ENCODE assay signal across 9 cellular contexts in genomic region chr12:71710276-71711125, GRCh38. TPM values are rescaled to one million over a fixed set of nuclear protein-coding genes. Genes with fewer than 3 reads are reported as not detected.
DNase-seq lines count a peak whose midpoint lies in the region; ATAC-seq and TF ChIP-seq lines count a peak whose summit lies in the region.
"Had no signal": no experiment of that assay in that cellular context is flagged by ENCODE, and none has a peak within 500 bp of the region (broad histone marks: within the 10 kb centered on the region; RNA-seq: fewer than 3 reads in every experiment).

No MANE protein-coding gene starts in this region.

- H3K4me1 ChIP-seq in Caco-2 (peaks cover 12% of the 10 kb centered on the region), left lung (no peaks in the 10 kb centered on the region), suprapubic skin (no peaks in the 10 kb centered on the region)

- DNase-seq in Caco-2 (peak; percentile 47 to 53), HT1080 (ENCODE audit: low read depth) (peak; percentile 97), brain microvascular endothelial cell (peak; percentile 89), left lung (no peak), nucleus accumbens (lab: John Stamatoyannopoulos, UW) (no peak), suprapubic skin (ENCODE audit: low spot score in 2 of 2) (no peak)
- DNase-seq in activated CD8-positive, alpha-beta memory T cell treated with anti-CD3 and anti-CD28 coated beads for 24 hours = no peak
- DNase-seq: activated CD4-positive, alpha-beta T cell treated with anti-CD3 and anti-CD28 coated beads, Interleukin-2, amount 50 U/mL, for 1 hour had no signal

- in situ Hi-C loops in brain microvascular endothelial cell (cut with HindIII; ENCODE audit: low pct_ligation_motif_present, low sequenced_read_pairs) = no loop called here

- H3K9me3 Mint-ChIP-seq in Caco-2 (ENCODE audit: unreplicated experiment) = peaks cover 25% of the 10 kb centered on the region

- H3K27ac ChIP-seq in brain microvascular endothelial cell = peak overlapping the region; percentile 69
- no peak overlapping the region for H3K27ac ChIP-seq in left lung
- H3K27ac ChIP-seq in suprapubic skin = no peak overlapping the region

- H3K36me3 ChIP-seq in Caco-2 (ENCODE audit: control insufficient read depth, insufficient read depth, low read length) (no peaks in the 10 kb centered on the region), brain microvascular endothelial cell (replicated peaks) (no peaks in the 10 kb centered on the region), left lung (no peaks in the 10 kb centered on the region), suprapubic skin (no peaks in the 10 kb centered on the region)

- BruUV-seq in Caco-2 (replicated peaks; lab: Mats Ljungman, UMichigan) = no TSS peak

- TF ChIP-seq CTCF in Caco-2 (IDR thresholded peaks at IDR 0.05; ENCODE audit: insufficient read depth in 1 of 2, low read depth in 1 of 2, low read length in 1 of 2, severe bottlenecking in 1 of 2, unreplicated experiment in 1 of 2) (no peak), brain microvascular endothelial cell (IDR thresholded peaks at IDR 0.05; ENCODE audit: low read depth, low read length, missing control alignments) (no peak), left lung (IDR thresholded peaks at IDR 0.05) (no peak), suprapubic skin (IDR thresholded peaks at IDR 0.05) (no peak)

- peak overlapping the region; percentile 46 for H3K27ac Mint-ChIP-seq in Caco-2 (ENCODE audit: unreplicated experiment)

- H3K4me3 Mint-ChIP-seq in Caco-2 (ENCODE audit: unreplicated experiment) = peak overlapping the region; percentile 2

- H3K4me3 ChIP-seq in Caco-2 (ENCODE audit: low read depth, low read length) = no peak overlapping the region
- H3K4me3 ChIP-seq in brain microvascular endothelial cell (ENCODE audit: low read depth, low read length) = no peak overlapping the region
- no peak overlapping the region for H3K4me3 ChIP-seq in left lung
- no peak overlapping the region for H3K4me3 ChIP-seq in suprapubic skin

- POLR2A ChIA-PET in Caco-2 (lab: Charles Lee) = no interaction called here

- H3K27me3 ChIP-seq in Caco-2 (replicated peaks; ENCODE audit: control insufficient read depth, insufficient read depth, low read length) (no peaks in the 10 kb centered on the region), brain microvascular endothelial cell (replicated peaks) (no peaks in the 10 kb centered on the region), left lung (no peaks in the 10 kb centered on the region), suprapubic skin (no peaks in the 10 kb centered on the region)

- CTCF ChIA-PET in Caco-2 (lab: Charles Lee) = interaction anchor here (1.0 kb wide), 1 partner anchor 44 kb away, joined by 3 read pairs; the partner anchor contains the start of gene RAB21

- no peak for TF ChIP-seq EP300 in suprapubic skin (IDR thresholded peaks at IDR 0.05)

- 78% methylated on average over 7 of the region's 7 CpGs for WGBS in suprapubic skin

- TF ChIP-seq POLR2A in suprapubic skin (IDR thresholded peaks at IDR 0.05) = no peak

- H3K36me3 Mint-ChIP-seq in Caco-2 (ENCODE audit: insufficient read depth, unreplicated experiment) = peaks cover 5% of the 10 kb centered on the region

- no peaks in the 10 kb centered on the region for H3K9me3 ChIP-seq in Caco-2
- H3K9me3 ChIP-seq in left lung = peaks cover 0 to 26% of the 10 kb centered on the region in 2 donors
- no peaks in the 10 kb centered on the region for H3K9me3 ChIP-seq in suprapubic skin

- H3K27me3 Mint-ChIP-seq in Caco-2 (ENCODE audit: insufficient read depth, unreplicated experiment) = no peaks in the 10 kb centered on the region

- ATAC-seq in left lung = peak; percentile 87
- no peak for ATAC-seq in GM21723 (IDR thresholded peaks at IDR 0.05; ENCODE audit: unreplicated experiment)

- intact Hi-C loops in Caco-2 (cut with micrococcal nuclease; ENCODE audit: unreplicated experiment) = loop anchor here (2.0 kb wide), 1 partner anchor 24 kb away; the partner anchor contains the start of gene TMEM19
- intact Hi-C loops in left lung (cut with DNase I) = no loop called here

- H3K4me1 Mint-ChIP-seq in Caco-2 (ENCODE audit: low read depth, unreplicated experiment) = peaks cover 17% of the 10 kb centered on the region

RNA-seq across cellular contexts. Expression of gene TMEM19, which starts 24.6 kb away (rescaled TPM):
- total RNA-seq in Caco-2 (2022) = 17.8 and 24.2 TPM in 2 replicates
- 41.8 and 55.8 TPM in 2 replicates for total RNA-seq in HT1080 (2014; rRNA removed; shearing (Covaris generic))
- polyA plus RNA-seq in HT1080 (2015; cell fraction: cytosol; rRNA removed) = 23.9 and 25.4 TPM in 2 replicates
- 23.5 and 31.1 TPM in 2 replicates for polyA plus RNA-seq in HT1080 (2015; cell fraction: nucleus; rRNA removed)
- 10 to 100 TPM; 33.4 to 35.0 TPM for total RNA-seq in left lung
- total RNA-seq in suprapubic skin = 10 to 100 TPM; 24.5 to 52.9 (median 43.5) TPM

RNA-seq across cellular contexts. Expression of gene RAB21, which starts 44.2 kb away (rescaled TPM):
- 69.6 and 72.0 TPM in 2 replicates for total RNA-seq in Caco-2 (2022)
- 33.2 and 37.8 TPM in 2 replicates for total RNA-seq in HT1080 (2014; rRNA removed; shearing (Covaris generic))
- 38.6 and 41.1 TPM in 2 replicates for polyA plus RNA-seq in HT1080 (2015; cell fraction: cytosol; rRNA removed)
- polyA plus RNA-seq in HT1080 (2015; cell fraction: nucleus; rRNA removed) = 20.9 and 24.1 TPM in 2 replicates
- 10 to 100 TPM; 71.9 to 77.7 TPM for total RNA-seq in left lung
- 10 to 100 TPM; 13.7 to 38.5 (median 32.2) TPM for total RNA-seq in suprapubic skin

RNA-seq across cellular contexts. Expression of gene THAP2, which starts 46.4 kb away (rescaled TPM):
- 2.7 and 4.6 TPM in 2 replicates for total RNA-seq in Caco-2 (2022)
- 3.9 and 4.2 TPM in 2 replicates for total RNA-seq in HT1080 (2014; rRNA removed; shearing (Covaris generic))
- polyA plus RNA-seq in HT1080 (2015; cell fraction: cytosol; rRNA removed) = 6.2 and 6.6 TPM in 2 replicates
- 9.0 and 9.4 TPM in 2 replicates for polyA plus RNA-seq in HT1080 (2015; cell fraction: nucleus; rRNA removed)
- total RNA-seq in left lung = 1 to 10 TPM; 5.2 to 5.9 TPM
- 1 to 10 TPM; 1.9 to 3.6 (median 3.3) TPM for total RNA-seq in suprapubic skin

RNA-seq across cellular contexts. Expression of gene ZFC3H1, which starts 46.9 kb away (rescaled TPM):
- total RNA-seq in Caco-2 (2022) (48.7 and 50.7 TPM in 2 replicates), left lung (10 to 100 TPM; 40.7 to 50.7 TPM), suprapubic skin (100 to 1,000 TPM in 1 of 4 donors, 10 to 100 TPM in 3; 52.0 to 202 (median 71.5) TPM)
- total RNA-seq in HT1080 (2014; rRNA removed; shearing (Covaris generic)) = 5.3 and 9.3 TPM in 2 replicates
- 13.3 and 18.3 TPM in 2 replicates for polyA plus RNA-seq in HT1080 (2015; cell fraction: cytosol; rRNA removed)
- polyA plus RNA-seq in HT1080 (2015; cell fraction: nucleus; rRNA removed) = 214 and 228 TPM in 2 replicates

Comparison
In these comparisons a context has a peak if more than half of its experiments do, and no peak if none do; other contexts are left out.
1. DNase-seq: peak in Caco-2 (2 of 2), HT1080 (single experiment) and brain microvascular endothelial cell (single experiment); none in left lung (0 of 2), activated CD8-positive, alpha-beta memory T cell treated with anti-CD3 and anti-CD28 coated beads for 24 hours (single experiment), nucleus accumbens (0 of 56) and suprapubic skin (0 of 2).